ENCODE assay signal across 8 cellular contexts in the genomic region with DNA sequence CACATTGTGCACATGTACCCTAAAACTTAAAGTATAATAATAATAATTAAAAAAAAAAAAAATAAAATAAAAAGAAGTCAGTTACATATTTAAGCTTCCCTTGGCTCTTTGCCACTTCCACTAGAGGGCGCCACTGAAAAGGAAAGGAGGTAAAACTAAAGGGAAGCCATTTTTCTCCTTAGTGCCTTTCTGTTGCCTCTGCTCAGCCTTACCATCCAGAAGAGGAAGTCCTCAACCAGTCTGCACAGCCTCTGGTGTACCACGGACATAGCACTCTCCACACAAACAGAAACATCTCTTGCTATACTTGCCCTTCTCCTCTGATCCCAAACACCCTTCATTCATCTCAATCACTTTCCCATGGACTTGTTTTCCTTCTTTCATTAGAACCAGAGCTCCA.
DNase-seq lines count a peak whose midpoint lies in the region; ATAC-seq and TF ChIP-seq lines count a peak whose summit lies in the region.

No MANE protein-coding gene starts in this region.

- H3K36me3 ChIP-seq in WERI-Rb-1 (no peaks in the 10 kb centered on the region), mammary epithelial cell (ENCODE audit: insufficient read depth, low read length) (no peaks in the 10 kb centered on the region), liver (ENCODE audit: control insufficient read depth in 4 of 4, insufficient read depth in 3 of 4, low read depth in 1 of 4, low read length in 3 of 4) (no peaks in the 10 kb centered on the region)

- BruUV-seq in mammary epithelial cell (replicated peaks; lab: Mats Ljungman, UMichigan) = no TSS peak

- H3K4me3 ChIP-seq in WERI-Rb-1 (ENCODE audit: low read depth, low read length) = no peak overlapping the region
- H3K4me3 ChIP-seq in mammary epithelial cell (replicated peaks in 1 of 3; ENCODE audit: insufficient read depth in 1 of 3, low read depth in 2 of 3, low read length in 3 of 3) = no peak overlapping the region
- H3K4me3 ChIP-seq in liver (ENCODE audit: low read depth in 1 of 3, low read length in 3 of 3) = no peak overlapping the region

- CTCF ChIA-PET in mammary epithelial cell (lab: Charles Lee; ENCODE audit: low non-redundant PET) = no interaction called here

- 50% methylated on average over 2 of the region's 2 CpGs for WGBS in mammary epithelial cell (ENCODE audit: low coverage, missing lambda C conversion rate)
- 56% methylated on average over 2 of the region's 2 CpGs for WGBS in liver

- H3K79me2 ChIP-seq in mammary epithelial cell (ENCODE audit: insufficient read depth, low read length) = no peaks in the 10 kb centered on the region

- H2AFZ ChIP-seq in mammary epithelial cell (ENCODE audit: low read depth, low read length) = peak overlapping the region; percentile 67

- peak; percentile 66 to 74 for TF ChIP-seq RAD21 in liver (IDR thresholded peaks at IDR 0.05)

- H3K9ac ChIP-seq in mammary epithelial cell (ENCODE audit: insufficient read depth, low read length) (no peak overlapping the region), liver (ENCODE audit: low read depth in 1 of 2, low read length in 2 of 2) (no peak overlapping the region)

- H3K27me3 ChIP-seq in WERI-Rb-1 (ENCODE audit: insufficient read depth, low read depth, severe bottlenecking) = no peaks in the 10 kb centered on the region
- H3K27me3 ChIP-seq in mammary epithelial cell (ENCODE audit: insufficient read depth, low read length) = no peaks in the 10 kb centered on the region
- H3K27me3 ChIP-seq in liver (ENCODE audit: control insufficient read depth in 4 of 4, insufficient read depth in 4 of 4, low read length in 3 of 4) = no peaks in the 10 kb centered on the region

- H3K27ac ChIP-seq in WERI-Rb-1 (no peak overlapping the region; the same call in 1 of the 2 replicates), mammary epithelial cell (ENCODE audit: insufficient read depth, low read depth, low read length) (no peak overlapping the region), liver (ENCODE audit: low read depth in 1 of 2, low read length in 2 of 2) (no peak overlapping the region)

- in situ Hi-C loops in mammary epithelial cell (cut with MboI; ENCODE audit: low sequenced_read_pairs in 2 of 2) = no loop called here

- DNase-seq in NCI-H1436 (lab: John Stamatoyannopoulos, UW) (peak; percentile 26), NCI-H1436 treated with DMSO at 0.1 percent for 48 hours (lab: John Stamatoyannopoulos, UW) (no peak), LHCN-M2 (ENCODE audit: low read depth) (peak; percentile 71), WERI-Rb-1 (peak; percentile 67), mammary epithelial cell (no peak)
- DNase-seq in stimulated activated CD8-positive, alpha-beta memory T cell treated with anti-CD3 and anti-CD28 coated beads, Interleukin-2, amount 100 ng/mL, for 1 hour (ENCODE audit: low read depth in 2 of 2) = peak; percentile 29 to 46

- no peaks in the 10 kb centered on the region for H4K20me1 ChIP-seq in mammary epithelial cell (ENCODE audit: insufficient read depth, low read length)

- no peak overlapping the region for H3K4me2 ChIP-seq in mammary epithelial cell (ENCODE audit: insufficient read depth, low read depth, low read length)

- intact Hi-C loops in mammary epithelial cell (cut with micrococcal nuclease) = loop anchor here (2.0 kb wide), 1 partner anchor 283 kb away; no protein-coding TSS in a partner anchor

- H3K9me3 ChIP-seq in WERI-Rb-1 (ENCODE audit: severe bottlenecking) (no peaks in the 10 kb centered on the region), mammary epithelial cell (replicated peaks; ENCODE audit: insufficient read depth, low read length) (no peaks in the 10 kb centered on the region), liver (ENCODE audit: control insufficient read depth in 4 of 4, low read length in 3 of 4) (no peaks in the 10 kb centered on the region)

- H3K4me1 ChIP-seq in mammary epithelial cell (ENCODE audit: insufficient read depth, low read length) = peaks cover 7% of the 10 kb centered on the region
- no peaks in the 10 kb centered on the region for H3K4me1 ChIP-seq in liver (ENCODE audit: control insufficient read depth in 4 of 4, insufficient read depth in 4 of 4, low read length in 3 of 4)

- dilution Hi-C loops in mammary epithelial cell (cut with HindIII; ENCODE audit: low sequenced_read_pairs) = no loop called here

- ATAC-seq in HG02884 (IDR thresholded peaks at IDR 0.05; ENCODE audit: unreplicated experiment) = no peak

- peak; percentile 58 for TF ChIP-seq CTCF in WERI-Rb-1 (IDR thresholded peaks at IDR 0.05; ENCODE audit: low read depth, low read length)
- TF ChIP-seq CTCF in mammary epithelial cell (conservative IDR thresholded peaks at IDR 0.05 in 1 of 2, IDR thresholded peaks at IDR 0.05 in 1 of 2; ENCODE audit: extremely low read depth in 1 of 2, insufficient read depth in 1 of 2, low read depth in 1 of 2, low read length in 2 of 2) = peak; percentile 45 to 46
- TF ChIP-seq CTCF in liver (IDR thresholded peaks at IDR 0.05; ENCODE audit: low read depth, low read length, missing input control) = peak; percentile 37

TF ChIP-seq in liver, 16 proteins besides CTCF, POLR2A, EP300 and RAD21:
- TF ChIP-seq GABPA (IDR thresholded peaks at IDR 0.05 in 1 of 2, conservative IDR thresholded peaks at IDR 0.05 in 1 of 2) (no peak), NR2F2 (IDR thresholded peaks at IDR 0.05) (no peak), HNF4A (conservative IDR thresholded peaks at IDR 0.05) (no peak), YY1 (IDR thresholded peaks at IDR 0.05) (peak; percentile 37), RXRA (IDR thresholded peaks at IDR 0.05) (no peak)

Comparison
In these comparisons a context has a peak if more than half of its experiments do, and no peak if none do; other contexts are left out.
1. DNase-seq: peak in NCI-H1436 (single experiment), LHCN-M2 (single experiment), WERI-Rb-1 (single experiment) and stimulated activated CD8-positive, alpha-beta memory T cell treated with anti-CD3 and anti-CD28 coated beads, Interleukin-2, amount 100 ng/mL, for 1 hour (2 of 2); none in NCI-H1436 treated with DMSO at 0.1 percent for 48 hours (single experiment) and mammary epithelial cell (single experiment).
2. Peak in every context shown above with its lines, with median percentiles within 50 percentile points of each other: CTCF ChIP-seq.